In the genomic region with DNA sequence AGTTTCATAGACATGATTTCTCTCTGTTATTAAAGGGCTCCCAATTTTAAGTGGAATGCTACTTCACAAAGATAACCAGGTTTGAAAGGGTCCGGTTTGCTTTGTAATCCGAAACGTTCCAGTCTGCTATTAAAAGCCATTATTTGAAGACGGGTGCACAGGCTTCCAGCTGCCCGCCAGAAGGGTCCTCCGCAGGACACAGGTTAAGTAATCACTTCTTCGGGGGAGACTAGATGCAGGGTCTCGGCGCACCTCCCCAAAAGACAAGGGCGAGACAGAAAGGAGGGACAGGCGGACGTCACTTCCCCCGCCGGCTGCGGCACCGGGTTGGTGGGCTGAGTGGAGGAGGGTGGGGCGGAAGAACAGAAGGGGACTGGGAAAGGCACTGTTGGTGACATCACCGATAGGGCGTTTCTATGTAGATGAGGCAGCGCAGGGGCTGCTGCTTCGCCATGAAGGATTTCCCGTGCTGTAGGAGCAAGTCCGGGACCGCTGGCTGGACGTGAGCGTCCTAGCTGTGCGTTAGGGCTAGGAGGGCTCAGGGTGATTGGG, we compare ENCODE assay signal across 1 cellular context.
TF ChIP-seq lines count a peak whose summit lies in the region.

No MANE protein-coding gene starts in this region.

TF ChIP-seq in HEK293, 187 proteins besides CTCF, POLR2A, EP300 and RAD21 (continued from another document and continues in another):
- TF ChIP-seq, protein P1, sequence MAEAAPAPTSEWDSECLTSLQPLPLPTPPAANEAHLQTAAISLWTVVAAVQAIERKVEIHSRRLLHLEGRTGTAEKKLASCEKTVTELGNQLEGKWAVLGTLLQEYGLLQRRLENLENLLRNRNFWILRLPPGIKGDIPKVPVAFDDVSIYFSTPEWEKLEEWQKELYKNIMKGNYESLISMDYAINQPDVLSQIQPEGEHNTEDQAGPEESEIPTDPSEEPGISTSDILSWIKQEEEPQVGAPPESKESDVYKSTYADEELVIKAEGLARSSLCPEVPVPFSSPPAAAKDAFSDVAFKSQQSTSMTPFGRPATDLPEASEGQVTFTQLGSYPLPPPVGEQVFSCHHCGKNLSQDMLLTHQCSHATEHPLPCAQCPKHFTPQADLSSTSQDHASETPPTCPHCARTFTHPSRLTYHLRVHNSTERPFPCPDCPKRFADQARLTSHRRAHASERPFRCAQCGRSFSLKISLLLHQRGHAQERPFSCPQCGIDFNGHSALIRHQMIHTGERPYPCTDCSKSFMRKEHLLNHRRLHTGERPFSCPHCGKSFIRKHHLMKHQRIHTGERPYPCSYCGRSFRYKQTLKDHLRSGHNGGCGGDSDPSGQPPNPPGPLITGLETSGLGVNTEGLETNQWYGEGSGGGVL (tag by site-specific recombination; IDR thresholded peaks at IDR 0.05): no peak
- TF ChIP-seq, protein P2, sequence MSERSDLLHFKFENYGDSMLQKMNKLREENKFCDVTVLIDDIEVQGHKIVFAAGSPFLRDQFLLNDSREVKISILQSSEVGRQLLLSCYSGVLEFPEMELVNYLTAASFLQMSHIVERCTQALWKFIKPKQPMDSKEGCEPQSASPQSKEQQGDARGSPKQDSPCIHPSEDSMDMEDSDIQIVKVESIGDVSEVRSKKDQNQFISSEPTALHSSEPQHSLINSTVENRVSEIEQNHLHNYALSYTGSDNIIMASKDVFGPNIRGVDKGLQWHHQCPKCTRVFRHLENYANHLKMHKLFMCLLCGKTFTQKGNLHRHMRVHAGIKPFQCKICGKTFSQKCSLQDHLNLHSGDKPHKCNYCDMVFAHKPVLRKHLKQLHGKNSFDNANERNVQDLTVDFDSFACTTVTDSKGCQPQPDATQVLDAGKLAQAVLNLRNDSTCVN (tag by site-specific recombination; optimal IDR thresholded peaks at IDR 0.05): no peak
- TF ChIP-seq HOXD13 (CRISPR knock-in tag; IDR thresholded peaks at IDR 0.05; ENCODE audit: borderline replicate concordance) (no peak), ZNF324 (tag by site-specific recombination; IDR thresholded peaks at IDR 0.05) (no peak), ZNF341 (tag by site-specific recombination; IDR thresholded peaks at IDR 0.05; ENCODE audit: low read depth) (peak; percentile 93), IKZF3 (tag by site-specific recombination; IDR thresholded peaks at IDR 0.05) (no peak; the same call in 1 of the 2 replicates), ZNF202 (tag by site-specific recombination; IDR thresholded peaks at IDR 0.05; ENCODE audit: borderline replicate concordance) (no peak), BCL11A (tag by site-specific recombination; IDR thresholded peaks at IDR 0.05; ENCODE audit: low read depth) (peak; percentile 54; the same call in 1 of the 2 replicates), ZNF223 (tag by site-specific recombination; IDR thresholded peaks at IDR 0.05) (no peak), GLIS1 (tag by site-specific recombination; IDR thresholded peaks at IDR 0.05) (peak; percentile 62), MYNN (tag by site-specific recombination; IDR thresholded peaks at IDR 0.05; ENCODE audit: borderline replicate concordance) (no peak), ZNF48 (tag by site-specific recombination; IDR thresholded peaks at IDR 0.05) (no peak), ZNF530 (tag by site-specific recombination; IDR thresholded peaks at IDR 0.05; ENCODE audit: low read depth) (no peak), ZFP41 (tag by site-specific recombination; IDR thresholded peaks at IDR 0.05; ENCODE audit: borderline replicate concordance) (no peak), ZBTB17 (tag by site-specific recombination; IDR thresholded peaks at IDR 0.05) (no peak), ZNF629 (tag by site-specific recombination; IDR thresholded peaks at IDR 0.05) (peak; percentile 91), ZNF585B (tag by site-specific recombination; IDR thresholded peaks at IDR 0.05) (no peak), ZNF239 (tag by site-specific recombination; IDR thresholded peaks at IDR 0.05) (no peak), OVOL3 (tag by site-specific recombination; IDR thresholded peaks at IDR 0.05) (no peak), MZF1 (tag by site-specific recombination; IDR thresholded peaks at IDR 0.05; ENCODE audit: borderline replicate concordance) (no peak; the same call in 1 of the 2 replicates), ZNF621 (tag by site-specific recombination; IDR thresholded peaks at IDR 0.05) (no peak), ZNF544 (tag by site-specific recombination; IDR thresholded peaks at IDR 0.05) (no peak), ZNF302 (tag by site-specific recombination; IDR thresholded peaks at IDR 0.05; ENCODE audit: low read depth) (no peak), ZFP37 (tag by site-specific recombination; IDR thresholded peaks at IDR 0.05) (no peak), ZBTB21 (tag by site-specific recombination; IDR thresholded peaks at IDR 0.05) (peak; percentile 76; the same call in 1 of the 2 replicates), FEZF1 (tag by site-specific recombination; IDR thresholded peaks at IDR 0.05) (peak; percentile 93), ZNF561 (tag by site-specific recombination; IDR thresholded peaks at IDR 0.05; ENCODE audit: borderline replicate concordance) (peak; percentile 58; the same call in 1 of the 2 replicates), ZNF2 (tag by site-specific recombination; IDR thresholded peaks at IDR 0.05) (peak; percentile 55; the same call in 1 of the 2 replicates), GLIS2 (tag by site-specific recombination; IDR thresholded peaks at IDR 0.05) (peak; percentile 81), ZNF292 (tag by site-specific recombination; IDR thresholded peaks at IDR 0.05; ENCODE audit: borderline replicate concordance, low read depth) (no peak), ZNF596 (tag by site-specific recombination; IDR thresholded peaks at IDR 0.05) (no peak), ZNF473 (tag by site-specific recombination; IDR thresholded peaks at IDR 0.05) (no peak), ZNF169 (tag by site-specific recombination; IDR thresholded peaks at IDR 0.05) (no peak), ZBTB20 (tag by site-specific recombination; IDR thresholded peaks at IDR 0.05) (no peak; the same call in 1 of the 2 replicates), KLF7 (tag by site-specific recombination; IDR thresholded peaks at IDR 0.05; ENCODE audit: borderline replicate concordance) (peak; percentile 4; the same call in 1 of the 2 replicates), ZNF266 (tag by site-specific recombination; IDR thresholded peaks at IDR 0.05; ENCODE audit: low read depth) (no peak), ZNF501 (tag by site-specific recombination; IDR thresholded peaks at IDR 0.05) (peak; percentile 51; the same call in 1 of the 2 replicates), REPIN1 (tag by site-specific recombination; IDR thresholded peaks at IDR 0.05; ENCODE audit: low read depth) (no peak), KLF8 (tag by site-specific recombination; IDR thresholded peaks at IDR 0.05) (peak; percentile 83), KLF16 (tag by site-specific recombination; IDR thresholded peaks at IDR 0.05) (peak; percentile 66)
- TF ChIP-seq, protein P3, sequence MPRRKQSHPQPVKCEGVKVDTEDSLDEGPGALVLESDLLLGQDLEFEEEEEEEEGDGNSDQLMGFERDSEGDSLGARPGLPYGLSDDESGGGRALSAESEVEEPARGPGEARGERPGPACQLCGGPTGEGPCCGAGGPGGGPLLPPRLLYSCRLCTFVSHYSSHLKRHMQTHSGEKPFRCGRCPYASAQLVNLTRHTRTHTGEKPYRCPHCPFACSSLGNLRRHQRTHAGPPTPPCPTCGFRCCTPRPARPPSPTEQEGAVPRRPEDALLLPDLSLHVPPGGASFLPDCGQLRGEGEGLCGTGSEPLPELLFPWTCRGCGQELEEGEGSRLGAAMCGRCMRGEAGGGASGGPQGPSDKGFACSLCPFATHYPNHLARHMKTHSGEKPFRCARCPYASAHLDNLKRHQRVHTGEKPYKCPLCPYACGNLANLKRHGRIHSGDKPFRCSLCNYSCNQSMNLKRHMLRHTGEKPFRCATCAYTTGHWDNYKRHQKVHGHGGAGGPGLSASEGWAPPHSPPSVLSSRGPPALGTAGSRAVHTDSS (tag by site-specific recombination; IDR thresholded peaks at IDR 0.05): no peak
- TF ChIP-seq, protein P4, sequence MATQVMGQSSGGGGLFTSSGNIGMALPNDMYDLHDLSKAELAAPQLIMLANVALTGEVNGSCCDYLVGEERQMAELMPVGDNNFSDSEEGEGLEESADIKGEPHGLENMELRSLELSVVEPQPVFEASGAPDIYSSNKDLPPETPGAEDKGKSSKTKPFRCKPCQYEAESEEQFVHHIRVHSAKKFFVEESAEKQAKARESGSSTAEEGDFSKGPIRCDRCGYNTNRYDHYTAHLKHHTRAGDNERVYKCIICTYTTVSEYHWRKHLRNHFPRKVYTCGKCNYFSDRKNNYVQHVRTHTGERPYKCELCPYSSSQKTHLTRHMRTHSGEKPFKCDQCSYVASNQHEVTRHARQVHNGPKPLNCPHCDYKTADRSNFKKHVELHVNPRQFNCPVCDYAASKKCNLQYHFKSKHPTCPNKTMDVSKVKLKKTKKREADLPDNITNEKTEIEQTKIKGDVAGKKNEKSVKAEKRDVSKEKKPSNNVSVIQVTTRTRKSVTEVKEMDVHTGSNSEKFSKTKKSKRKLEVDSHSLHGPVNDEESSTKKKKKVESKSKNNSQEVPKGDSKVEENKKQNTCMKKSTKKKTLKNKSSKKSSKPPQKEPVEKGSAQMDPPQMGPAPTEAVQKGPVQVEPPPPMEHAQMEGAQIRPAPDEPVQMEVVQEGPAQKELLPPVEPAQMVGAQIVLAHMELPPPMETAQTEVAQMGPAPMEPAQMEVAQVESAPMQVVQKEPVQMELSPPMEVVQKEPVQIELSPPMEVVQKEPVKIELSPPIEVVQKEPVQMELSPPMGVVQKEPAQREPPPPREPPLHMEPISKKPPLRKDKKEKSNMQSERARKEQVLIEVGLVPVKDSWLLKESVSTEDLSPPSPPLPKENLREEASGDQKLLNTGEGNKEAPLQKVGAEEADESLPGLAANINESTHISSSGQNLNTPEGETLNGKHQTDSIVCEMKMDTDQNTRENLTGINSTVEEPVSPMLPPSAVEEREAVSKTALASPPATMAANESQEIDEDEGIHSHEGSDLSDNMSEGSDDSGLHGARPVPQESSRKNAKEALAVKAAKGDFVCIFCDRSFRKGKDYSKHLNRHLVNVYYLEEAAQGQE (tag by site-specific recombination; IDR thresholded peaks at IDR 0.05): no peak
- TF ChIP-seq, protein P5, sequence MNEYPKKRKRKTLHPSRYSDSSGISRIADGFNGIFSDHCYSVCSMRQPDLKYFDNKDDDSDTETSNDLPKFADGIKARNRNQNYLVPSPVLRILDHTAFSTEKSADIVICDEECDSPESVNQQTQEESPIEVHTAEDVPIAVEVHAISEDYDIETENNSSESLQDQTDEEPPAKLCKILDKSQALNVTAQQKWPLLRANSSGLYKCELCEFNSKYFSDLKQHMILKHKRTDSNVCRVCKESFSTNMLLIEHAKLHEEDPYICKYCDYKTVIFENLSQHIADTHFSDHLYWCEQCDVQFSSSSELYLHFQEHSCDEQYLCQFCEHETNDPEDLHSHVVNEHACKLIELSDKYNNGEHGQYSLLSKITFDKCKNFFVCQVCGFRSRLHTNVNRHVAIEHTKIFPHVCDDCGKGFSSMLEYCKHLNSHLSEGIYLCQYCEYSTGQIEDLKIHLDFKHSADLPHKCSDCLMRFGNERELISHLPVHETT (tag by site-specific recombination; IDR thresholded peaks at IDR 0.05): 0 out of 2 replicates have a peak, but pooled peaks have one; percentile 40
- TF ChIP-seq, protein P6, sequence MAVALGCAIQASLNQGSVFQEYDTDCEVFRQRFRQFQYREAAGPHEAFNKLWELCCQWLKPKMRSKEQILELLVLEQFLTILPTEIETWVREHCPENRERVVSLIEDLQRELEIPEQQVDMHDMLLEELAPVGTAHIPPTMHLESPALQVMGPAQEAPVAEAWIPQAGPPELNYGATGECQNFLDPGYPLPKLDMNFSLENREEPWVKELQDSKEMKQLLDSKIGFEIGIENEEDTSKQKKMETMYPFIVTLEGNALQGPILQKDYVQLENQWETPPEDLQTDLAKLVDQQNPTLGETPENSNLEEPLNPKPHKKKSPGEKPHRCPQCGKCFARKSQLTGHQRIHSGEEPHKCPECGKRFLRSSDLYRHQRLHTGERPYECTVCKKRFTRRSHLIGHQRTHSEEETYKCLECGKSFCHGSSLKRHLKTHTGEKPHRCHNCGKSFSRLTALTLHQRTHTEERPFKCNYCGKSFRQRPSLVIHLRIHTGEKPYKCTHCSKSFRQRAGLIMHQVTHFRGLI (tag by site-specific recombination; IDR thresholded peaks at IDR 0.05): no peak
- TF ChIP-seq, protein P7, sequence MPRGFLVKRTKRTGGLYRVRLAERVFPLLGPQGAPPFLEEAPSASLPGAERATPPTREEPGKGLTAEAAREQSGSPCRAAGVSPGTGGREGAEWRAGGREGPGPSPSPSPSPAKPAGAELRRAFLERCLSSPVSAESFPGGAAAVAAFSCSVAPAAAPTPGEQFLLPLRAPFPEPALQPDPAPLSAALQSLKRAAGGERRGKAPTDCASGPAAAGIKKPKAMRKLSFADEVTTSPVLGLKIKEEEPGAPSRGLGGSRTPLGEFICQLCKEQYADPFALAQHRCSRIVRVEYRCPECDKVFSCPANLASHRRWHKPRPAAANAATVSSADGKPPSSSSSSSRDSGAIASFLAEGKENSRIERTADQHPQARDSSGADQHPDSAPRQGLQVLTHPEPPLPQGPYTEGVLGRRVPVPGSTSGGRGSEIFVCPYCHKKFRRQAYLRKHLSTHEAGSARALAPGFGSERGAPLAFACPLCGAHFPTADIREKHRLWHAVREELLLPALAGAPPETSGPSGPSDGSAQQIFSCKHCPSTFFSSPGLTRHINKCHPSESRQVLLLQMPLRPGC (tag by site-specific recombination; IDR thresholded peaks at IDR 0.05): no peak
- TF ChIP-seq, protein P8, sequence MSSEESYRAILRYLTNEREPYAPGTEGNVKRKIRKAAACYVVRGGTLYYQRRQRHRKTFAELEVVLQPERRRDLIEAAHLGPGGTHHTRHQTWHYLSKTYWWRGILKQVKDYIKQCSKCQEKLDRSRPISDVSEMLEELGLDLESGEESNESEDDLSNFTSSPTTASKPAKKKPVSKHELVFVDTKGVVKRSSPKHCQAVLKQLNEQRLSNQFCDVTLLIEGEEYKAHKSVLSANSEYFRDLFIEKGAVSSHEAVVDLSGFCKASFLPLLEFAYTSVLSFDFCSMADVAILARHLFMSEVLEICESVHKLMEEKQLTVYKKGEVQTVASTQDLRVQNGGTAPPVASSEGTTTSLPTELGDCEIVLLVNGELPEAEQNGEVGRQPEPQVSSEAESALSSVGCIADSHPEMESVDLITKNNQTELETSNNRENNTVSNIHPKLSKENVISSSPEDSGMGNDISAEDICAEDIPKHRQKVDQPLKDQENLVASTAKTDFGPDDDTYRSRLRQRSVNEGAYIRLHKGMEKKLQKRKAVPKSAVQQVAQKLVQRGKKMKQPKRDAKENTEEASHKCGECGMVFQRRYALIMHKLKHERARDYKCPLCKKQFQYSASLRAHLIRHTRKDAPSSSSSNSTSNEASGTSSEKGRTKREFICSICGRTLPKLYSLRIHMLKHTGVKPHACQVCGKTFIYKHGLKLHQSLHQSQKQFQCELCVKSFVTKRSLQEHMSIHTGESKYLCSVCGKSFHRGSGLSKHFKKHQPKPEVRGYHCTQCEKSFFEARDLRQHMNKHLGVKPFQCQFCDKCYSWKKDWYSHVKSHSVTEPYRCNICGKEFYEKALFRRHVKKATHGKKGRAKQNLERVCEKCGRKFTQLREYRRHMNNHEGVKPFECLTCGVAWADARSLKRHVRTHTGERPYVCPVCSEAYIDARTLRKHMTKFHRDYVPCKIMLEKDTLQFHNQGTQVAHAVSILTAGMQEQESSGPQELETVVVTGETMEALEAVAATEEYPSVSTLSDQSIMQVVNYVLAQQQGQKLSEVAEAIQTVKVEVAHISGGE (tag by site-specific recombination; conservative IDR thresholded peaks at IDR 0.05; ENCODE audit: low read depth): peak; percentile 89
